ENCODE assay signal across 3 cellular contexts in genomic region chr13:23678768-23679167, GRCh38.
TF ChIP-seq lines count a peak whose summit lies in the region.

No MANE protein-coding gene starts in this region.

TF ChIP-seq in IMR-90, 13 proteins besides CTCF, POLR2A, EP300 and RAD21:
- TF ChIP-seq SMC3 (IDR thresholded peaks at IDR 0.05; ENCODE audit: low read depth, low read length) (no peak), USF2 (IDR thresholded peaks at IDR 0.05; ENCODE audit: low read depth, low read length) (no peak), ELK1 (IDR thresholded peaks at IDR 0.05; ENCODE audit: borderline replicate concordance, low read depth, low read length) (no peak)

TF ChIP-seq in GM12878, 131 proteins besides CTCF, POLR2A, EP300 and RAD21:
- TF ChIP-seq ATF7 (IDR thresholded peaks at IDR 0.05; ENCODE audit: low read depth): no peak
- peak; percentile 38; the same call in 1 of the 2 replicates for TF ChIP-seq BACH1 (IDR thresholded peaks at IDR 0.05; ENCODE audit: borderline replicate concordance)

TF ChIP-seq in WTC11, 78 proteins besides CTCF, POLR2A, EP300 and RAD21:
- TF ChIP-seq SP1 (CRISPR knock-in tag; conservative IDR thresholded peaks at IDR 0.05) (no peak), SOX15 (CRISPR knock-in tag; IDR thresholded peaks at IDR 0.05) (no peak), ZNF512 (CRISPR knock-in tag; IDR thresholded peaks at IDR 0.05; ENCODE audit: borderline replicate concordance) (no peak), NFE2L1 (CRISPR knock-in tag; IDR thresholded peaks at IDR 0.05) (no peak), MAX (CRISPR knock-in tag; IDR thresholded peaks at IDR 0.05) (no peak), TEAD1 (CRISPR knock-in tag; IDR thresholded peaks at IDR 0.05) (no peak), AR (CRISPR knock-in tag; IDR thresholded peaks at IDR 0.05) (no peak), ZNF138 (CRISPR knock-in tag; conservative IDR thresholded peaks at IDR 0.05) (no peak), MLX (CRISPR knock-in tag; IDR thresholded peaks at IDR 0.05) (no peak), TP53 (CRISPR knock-in tag; IDR thresholded peaks at IDR 0.05) (no peak), ZNF416 (CRISPR knock-in tag; IDR thresholded peaks at IDR 0.05) (no peak), ZNF232 (CRISPR knock-in tag; IDR thresholded peaks at IDR 0.05) (no peak), ZNF423 (CRISPR knock-in tag; IDR thresholded peaks at IDR 0.05) (no peak)
TF ChIP-seq in WTC11: peak in this region for 0.
